Comparison of ENCODE assay signal across 11 cellular contexts in genomic region chr12:7667025-7667575, GRCh38. TPM values are rescaled to one million over a fixed set of nuclear protein-coding genes. Genes with fewer than 3 reads are reported as not detected.
DNase-seq lines count a peak whose midpoint lies in the region; ATAC-seq, FAIRE-seq and TF ChIP-seq lines count a peak whose summit lies in the region.
"Had no signal": no experiment of that assay in that cellular context is flagged by ENCODE, and none has a peak within 500 bp of the region (broad histone marks: within the 10 kb centered on the region; RNA-seq: fewer than 3 reads in every experiment).

No MANE protein-coding gene starts in this region.

- TF ChIP-seq CTCF in GM12874 (IDR thresholded peaks at IDR 0.05; ENCODE audit: insufficient read depth, low read depth, low read length) (0 out of 2 replicates have a peak, but pooled peaks have one; percentile 11), colonic mucosa (IDR thresholded peaks at IDR 0.05) (no peak)

- no peak overlapping the region for H3K4me3 ChIP-seq in colonic mucosa
- H3K4me3 ChIP-seq: right lobe of liver had no signal

- H3K27me3 ChIP-seq in colonic mucosa: no peaks in the 10 kb centered on the region
- H3K27me3 ChIP-seq: right lobe of liver had no signal

- H3K36me3 ChIP-seq in colonic mucosa: no peaks in the 10 kb centered on the region
- H3K36me3 ChIP-seq: right lobe of liver had no signal

- H3K27ac ChIP-seq in colonic mucosa: peak overlapping the region; percentile 24
- H3K27ac ChIP-seq: right lobe of liver had no signal

- H3K9ac ChIP-seq in colonic mucosa (ENCODE audit: low read depth in 2 of 2, low read length in 2 of 2): no peak overlapping the region

- no peak for ATAC-seq in GM19351 (IDR thresholded peaks at IDR 0.05; ENCODE audit: unreplicated experiment)
- ATAC-seq in GM18519 (IDR thresholded peaks at IDR 0.05; ENCODE audit: low FRiP score, unreplicated experiment): no peak

- peak; percentile 76 for DNase-seq in NOMO-1 treated with DMSO at 0.1 percent for 48 hours (lab: John Stamatoyannopoulos, UW; ENCODE audit: unreplicated experiment)
- no peak for DNase-seq in colonic mucosa
- DNase-seq in NCI-H1092 (lab: John Stamatoyannopoulos, UW): no peak
- DNase-seq in hippocampal formation (lab: John Stamatoyannopoulos, UW): no peak
- DNase-seq: CD4-positive, alpha-beta memory T cell; cerebellar nuclear complex; right lobe of liver had no signal

- intact Hi-C loops in colonic mucosa (cut with DNase I): no loop called here

- no peaks in the 10 kb centered on the region for H3K4me1 ChIP-seq in colonic mucosa
- H3K4me1 ChIP-seq: right lobe of liver had no signal

- no peaks in the 10 kb centered on the region for H3K9me3 ChIP-seq in colonic mucosa
- H3K9me3 ChIP-seq: right lobe of liver had no signal

- peak; percentile 34 for FAIRE-seq in A204.1 (lab: Jason Lieb, UNC)

RNA-seq across cellular contexts. Expression of gene APOBEC1, which starts 1.4 kb away (rescaled TPM):
- total RNA-seq in colonic mucosa: 10 to 100 TPM in 1 of 2 donors, 1 to 10 TPM in 1; 3.9 to 14.7 TPM
- total RNA-seq: CD4-positive, alpha-beta memory T cell; right lobe of liver had no signal

RNA-seq across cellular contexts. Expression of gene GDF3, which starts 28.5 kb away (rescaled TPM):
- not detected for total RNA-seq in colonic mucosa
- total RNA-seq: CD4-positive, alpha-beta memory T cell; right lobe of liver had no signal

RNA-seq across cellular contexts. Expression of gene DPPA3, which starts 44.1 kb away (rescaled TPM):
- not detected for total RNA-seq in colonic mucosa
- total RNA-seq: CD4-positive, alpha-beta memory T cell; right lobe of liver had no signal
